ENCODE assay signal across 14 cellular contexts in genomic region chr18:45167109-45167551, GRCh38.
DNase-seq lines count a peak whose midpoint lies in the region; ATAC-seq lines count a peak whose summit lies in the region.
"Had no signal": no experiment of that assay in that cellular context is flagged by ENCODE, and none has a peak within 500 bp of the region (broad histone marks: within the 10 kb centered on the region; RNA-seq: fewer than 3 reads in every experiment).

No MANE protein-coding gene starts in this region.

- H2BK12ac ChIP-seq in trophoblast cell (ENCODE audit: low read length), result no peak overlapping the region

- no peaks in the 10 kb centered on the region for H3K36me3 ChIP-seq in trophoblast cell (ENCODE audit: control insufficient read depth in 1 of 2, insufficient read depth in 2 of 2, low read length in 2 of 2)
- H3K36me3 ChIP-seq: gastrocnemius medialis, right atrium auricular region had no signal

- no peak overlapping the region for H3K4ac ChIP-seq in trophoblast cell (ENCODE audit: low read depth, low read length)

- no CpG with 5 or more reads among the region's 2 CpGs for WGBS in trophoblast cell (ENCODE audit: extremely low coverage, insufficient coverage, insufficient read length)

- H3K79me2 ChIP-seq in trophoblast cell (ENCODE audit: control insufficient read depth, insufficient read depth, low read length, poor library complexity), result no peaks in the 10 kb centered on the region

- H3K4me1 ChIP-seq in trophoblast cell (ENCODE audit: control insufficient read depth in 1 of 2, insufficient read depth in 2 of 2, low read length in 2 of 2), result peaks cover 0 to 3% of the 10 kb centered on the region in 2 experiments
- H3K4me1 ChIP-seq: right atrium auricular region had no signal

- H4K91ac ChIP-seq in trophoblast cell (ENCODE audit: low read depth, low read length), result no peak overlapping the region

- no peak overlapping the region for H2BK120ac ChIP-seq in trophoblast cell (ENCODE audit: insufficient read depth, low read length, poor library complexity)

- H2AK5ac ChIP-seq in trophoblast cell (ENCODE audit: low read length), result no peak overlapping the region

- DNase-seq in ELR (ENCODE audit: low read depth) (peak; percentile 62), astrocyte of the hippocampus (ENCODE audit: low read depth, low spot score) (peak; percentile 28), trophoblast cell (peak; percentile 32 to 40)
- DNase-seq in activated effector memory CD4-positive, alpha-beta T cell treated with Interleukin-2 at 50 U/mL for 16 hours, result no peak
- DNase-seq in stimulated activated CD4-positive, alpha-beta T cell treated with anti-CD3 and anti-CD28 coated beads, Interleukin-4, amount 100 ng/mL, for 1 hour, result no peak
- DNase-seq: activated naive CD8-positive, alpha-beta T cell treated with anti-CD3 and anti-CD28 coated beads, Interleukin-2, amount 10 ng/mL, durations not matched to agents 7 days and 5 days; COR-L47; MM.1S; naive thymus-derived CD8-positive, alpha-beta T cell had no signal

- H3K27me3 ChIP-seq in trophoblast cell (ENCODE audit: insufficient read depth, low read length), result no peaks in the 10 kb centered on the region
- H3K27me3 ChIP-seq: gastrocnemius medialis, right atrium auricular region had no signal

- no peak overlapping the region for H3K23ac ChIP-seq in trophoblast cell (ENCODE audit: low read length)

- H3K14ac ChIP-seq in trophoblast cell (ENCODE audit: low read length), result no peak overlapping the region

- no peak overlapping the region for H3K9ac ChIP-seq in trophoblast cell (ENCODE audit: low read length)

- H4K12ac ChIP-seq in trophoblast cell (ENCODE audit: low read depth, low read length), result no peak overlapping the region

- no peak overlapping the region for H2AFZ ChIP-seq in trophoblast cell (ENCODE audit: insufficient read depth, low read length, poor library complexity)

- H3K79me1 ChIP-seq in trophoblast cell (ENCODE audit: low read length), result no peaks in the 10 kb centered on the region

- H3K18ac ChIP-seq in trophoblast cell (ENCODE audit: low read length), result no peak overlapping the region

- no peak overlapping the region for H3K4me3 ChIP-seq in trophoblast cell (ENCODE audit: low read depth, low read length)
- H3K4me3 ChIP-seq: gastrocnemius medialis, right atrium auricular region had no signal

- no peak overlapping the region for H3K4me2 ChIP-seq in trophoblast cell (ENCODE audit: low read length)

- ATAC-seq in HG03354 (IDR thresholded peaks at IDR 0.05; ENCODE audit: poor library complexity, severe bottlenecking, unreplicated experiment) (peak; percentile 60), GM21360 (IDR thresholded peaks at IDR 0.05; ENCODE audit: unreplicated experiment) (no peak), HG03095 (IDR thresholded peaks at IDR 0.05; ENCODE audit: unreplicated experiment) (no peak)
- ATAC-seq: naive thymus-derived CD8-positive, alpha-beta T cell had no signal

- H3K9me3 ChIP-seq in trophoblast cell (ENCODE audit: insufficient read depth, low read depth, low read length), result no peaks in the 10 kb centered on the region
- H3K9me3 ChIP-seq: gastrocnemius medialis, right atrium auricular region had no signal

- H2BK5ac ChIP-seq in trophoblast cell (ENCODE audit: low read depth, low read length, poor library complexity), result no peak overlapping the region

- no peak overlapping the region for H3K27ac ChIP-seq in trophoblast cell (ENCODE audit: low read depth, low read length)
- H3K27ac ChIP-seq: right atrium auricular region had no signal

- no peak overlapping the region for H4K8ac ChIP-seq in trophoblast cell (ENCODE audit: low read depth, low read length)

Comparison
In these comparisons a context has a peak if more than half of its experiments do, and no peak if none do; other contexts are left out.
1. DNase-seq: peak in ELR (single experiment), astrocyte of the hippocampus (single experiment) and trophoblast cell (2 of 2); none in activated effector memory CD4-positive, alpha-beta T cell treated with Interleukin-2 at 50 U/mL for 16 hours (single experiment) and stimulated activated CD4-positive, alpha-beta T cell treated with anti-CD3 and anti-CD28 coated beads, Interleukin-4, amount 100 ng/mL, for 1 hour (single experiment).